8 cellular contexts compared by ENCODE assay signal in the genomic region with DNA sequence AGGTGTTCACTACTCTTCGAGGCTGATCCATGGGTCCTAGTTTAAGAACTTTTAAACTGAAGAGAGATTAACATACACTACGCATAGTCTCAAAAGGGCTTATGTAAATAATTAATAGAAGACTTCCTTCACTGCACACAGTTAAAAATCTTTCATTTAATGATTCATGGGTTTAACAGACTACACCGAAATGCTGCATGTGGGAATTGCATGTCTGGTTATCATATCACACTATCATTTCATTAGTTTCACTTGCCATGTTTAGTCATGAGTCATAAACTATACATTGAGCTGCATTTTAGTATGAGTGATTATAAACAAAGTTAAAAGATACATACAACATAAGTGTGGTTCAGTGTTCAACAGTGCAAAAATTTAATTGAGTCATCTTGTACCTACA. TPM values are rescaled to one million over a fixed set of nuclear protein-coding genes. Genes with fewer than 3 reads are reported as not detected.
DNase-seq lines count a peak whose midpoint lies in the region; ATAC-seq lines count a peak whose summit lies in the region.

No MANE protein-coding gene starts in this region.

- peak; percentile 57 for DNase-seq in left kidney (ENCODE audit: low read depth, low spot score)
- no peak for DNase-seq in Right ventricle myocardium superior
- DNase-seq in NK-92 treated with Interleukin-12 subunit alpha and Interleukin-12 subunit beta, amount 100 ng/mL, for 24 hours (lab: John Stamatoyannopoulos, UW), result no peak
- DNase-seq in effector CD8-positive, alpha-beta T cell (lab: John Stamatoyannopoulos, UW), result no peak
- DNase-seq in NCI-H82 (lab: John Stamatoyannopoulos, UW), result no peak

- intact Hi-C loops in Right ventricle myocardium superior (cut with DNase I), result no loop called here

- ATAC-seq in GM18858 (IDR thresholded peaks at IDR 0.05; ENCODE audit: unreplicated experiment) (peak; percentile 92), GM21825 (IDR thresholded peaks at IDR 0.05; ENCODE audit: unreplicated experiment) (peak; percentile 95), HG03565 (IDR thresholded peaks at IDR 0.05; ENCODE audit: unreplicated experiment) (peak; percentile 90), Right ventricle myocardium superior (ENCODE audit: poor library complexity) (no peak)

RNA-seq across cellular contexts. Expression of a gene that starts 31.2 kb away (rescaled TPM):
- total RNA-seq in Right ventricle myocardium superior, result 52.3 TPM
